Comparison of ENCODE assay signal across 23 cellular contexts in genomic region chr9:127633216-127633615, GRCh38. TPM values are rescaled to one million over a fixed set of nuclear protein-coding genes. Genes with fewer than 3 reads are reported as not detected.
DNase-seq lines count a peak whose midpoint lies in the region; ATAC-seq, FAIRE-seq and TF ChIP-seq lines count a peak whose summit lies in the region.
"Had no signal": no experiment of that assay in that cellular context is flagged by ENCODE, and none has a peak within 500 bp of the region (broad histone marks: within the 10 kb centered on the region; RNA-seq: fewer than 3 reads in every experiment).

No MANE protein-coding gene starts in this region.

- H3K27ac ChIP-seq in VCaP: peak overlapping the region; percentile 73
- H3K27ac ChIP-seq in H1 (ENCODE audit: low read depth, low read length): no peak overlapping the region
- no peak overlapping the region for H3K27ac ChIP-seq in mesendoderm (ENCODE audit: low read depth, low read length)
- peak overlapping the region; percentile 45 for H3K27ac ChIP-seq in suprapubic skin
- no peak overlapping the region for H3K27ac ChIP-seq in brain microvascular endothelial cell
- H3K27ac ChIP-seq in body of pancreas: no peak overlapping the region

- H2BK20ac ChIP-seq in H1 (ENCODE audit: low read length): no peak overlapping the region

- H3K4me3 ChIP-seq in H1 (ENCODE audit: extremely low read depth in 1 of 4, insufficient read depth in 2 of 4, low read depth in 3 of 4, low read length in 4 of 4): no peak overlapping the region
- no peak overlapping the region for H3K4me3 ChIP-seq in mesendoderm (ENCODE audit: low read length)
- no peak overlapping the region for H3K4me3 ChIP-seq in suprapubic skin
- H3K4me3 ChIP-seq in brain microvascular endothelial cell (ENCODE audit: low read depth, low read length): no peak overlapping the region
- H3K4me3 ChIP-seq in body of pancreas: no peak overlapping the region
- H3K4me3 ChIP-seq: GM12878, HAP-1, right lobe of liver, transverse colon had no signal

- H3K4ac ChIP-seq in H1 (replicated peaks; ENCODE audit: insufficient read length, low read depth, low read length): no peak overlapping the region
- H3K4ac ChIP-seq in mesendoderm (ENCODE audit: low read depth, low read length): no peak overlapping the region

- H3K4me2 ChIP-seq in H1 (ENCODE audit: insufficient read depth in 1 of 2, low read depth in 2 of 2, low read length in 2 of 2): no peak overlapping the region
- no peak overlapping the region for H3K4me2 ChIP-seq in mesendoderm (ENCODE audit: low read length)

- H3K56ac ChIP-seq in H1 (replicated peaks; ENCODE audit: insufficient read length, low read depth, low read length): no peak overlapping the region
- peak overlapping the region; percentile 47 for H3K56ac ChIP-seq in mesendoderm (ENCODE audit: low read length)

- H3K79me1 ChIP-seq in H1 (ENCODE audit: low read depth, low read length) (0 out of 2 replicates have a peak, but pooled peaks cover 2% of the 10 kb centered on the region), mesendoderm (ENCODE audit: low read length) (no peaks in the 10 kb centered on the region)

- CTCF ChIA-PET in H1 (lab: Charles Lee; ENCODE audit: partially characterized antibody): interaction anchor here (0.5 to 2.6 kb wide), 6 partner anchors 11 to 708 kb away, joined by 3 to 8 read pairs (median 5); no protein-coding TSS in a partner anchor

- H4K5ac ChIP-seq in H1 (ENCODE audit: insufficient read length, low read depth, low read length) (no peak overlapping the region), mesendoderm (ENCODE audit: low read length) (no peak overlapping the region)

- H3K14ac ChIP-seq in H1 (ENCODE audit: insufficient read length): no peak overlapping the region

- POLR2A ChIA-PET in H1 (lab: Charles Lee; ENCODE audit: partially characterized antibody): interaction anchor here (1.1 to 1.8 kb wide), 5 partner anchors 13 to 185 kb away, joined by 3 to 9 read pairs (median 4); no protein-coding TSS in a partner anchor

- intact Hi-C loops in body of pancreas (cut with DNase I): no loop called here

- no peak overlapping the region for H3K23ac ChIP-seq in H1 (ENCODE audit: insufficient read length)
- no peak overlapping the region for H3K23ac ChIP-seq in mesendoderm (ENCODE audit: low read length)

- peaks cover 13 to 19% (median 15%) of the 10 kb centered on the region in 4 experiments for H3K4me1 ChIP-seq in H1 (replicated peaks in 1 of 4; ENCODE audit: control insufficient read depth in 3 of 4, insufficient read depth in 4 of 4, low read length in 3 of 4)
- peaks cover 2% of the 10 kb centered on the region for H3K4me1 ChIP-seq in mesendoderm (ENCODE audit: control insufficient read depth, low read depth, low read length)
- H3K4me1 ChIP-seq in suprapubic skin: peaks cover 32% of the 10 kb centered on the region
- peaks cover 18% of the 10 kb centered on the region for H3K4me1 ChIP-seq in body of pancreas

- in situ Hi-C loops in brain microvascular endothelial cell (cut with HindIII; ENCODE audit: low pct_ligation_motif_present, low sequenced_read_pairs): no loop called here

- TF ChIP-seq POLR2A in H1 (IDR thresholded peaks at IDR 0.05; ENCODE audit: control extremely low read depth in 1 of 2, low read depth in 2 of 2, low read length in 2 of 2) (no peak), suprapubic skin (IDR thresholded peaks at IDR 0.05) (no peak), body of pancreas (IDR thresholded peaks at IDR 0.05) (no peak)

- no peak overlapping the region for H3K9ac ChIP-seq in H1 (replicated peaks in 1 of 4; ENCODE audit: extremely low read depth in 1 of 4, low read depth in 3 of 4, low read length in 3 of 4)
- peak overlapping the region; percentile 7 for H3K9ac ChIP-seq in mesendoderm (ENCODE audit: low read length)

- 91% methylated on average over 8 of the region's 8 CpGs; no CpG with 5 or more reads in 1 of the 2 experiments for WGBS in H1 (ENCODE audit: extremely low coverage in 1 of 2, insufficient coverage in 1 of 2, insufficient read length in 1 of 2, insufficient replicate concordance in 2 of 2, low coverage in 1 of 2, low lambda C conversion rate in 2 of 2, missing lambda C conversion rate in 1 of 2), 2 experiments
- no CpG with 5 or more reads among the region's 8 CpGs for WGBS in mesendoderm (ENCODE audit: extremely low coverage, insufficient coverage, low lambda C conversion rate)
- WGBS in suprapubic skin: 68% methylated on average over 8 of the region's 8 CpGs
- 75 to 83% methylated on average over 6 to 8 of the region's 8 CpGs for WGBS in body of pancreas, 2 donors

- no peak overlapping the region for H4K91ac ChIP-seq in H1 (replicated peaks; ENCODE audit: insufficient read length, low read length)

- TF ChIP-seq EP300 in H1 (IDR thresholded peaks at IDR 0.05; ENCODE audit: borderline replicate concordance in 1 of 2, low read depth in 2 of 2, low read length in 2 of 2) (no peak), suprapubic skin (IDR thresholded peaks at IDR 0.05) (no peak)

- H2BK15ac ChIP-seq in H1 (ENCODE audit: low read length) (no peak overlapping the region), mesendoderm (replicated peaks; ENCODE audit: low read depth) (no peak overlapping the region)

- H3K18ac ChIP-seq in H1 (ENCODE audit: extremely low read depth, low read length): no peak overlapping the region
- H3K18ac ChIP-seq in mesendoderm (ENCODE audit: low read length): no peak overlapping the region

- no peaks in the 10 kb centered on the region for H3K36me3 ChIP-seq in H1 (ENCODE audit: control insufficient read depth in 2 of 4, insufficient read depth in 4 of 4, low read length in 3 of 4)
- H3K36me3 ChIP-seq in mesendoderm (ENCODE audit: control insufficient read depth, insufficient read depth, low read length): no peaks in the 10 kb centered on the region
- no peaks in the 10 kb centered on the region for H3K36me3 ChIP-seq in suprapubic skin
- H3K36me3 ChIP-seq in brain microvascular endothelial cell (replicated peaks): no peaks in the 10 kb centered on the region
- no peaks in the 10 kb centered on the region for H3K36me3 ChIP-seq in body of pancreas (replicated peaks in 1 of 2; ENCODE audit: insufficient read depth in 1 of 2, low read depth in 2 of 2)
- H3K36me3 ChIP-seq: HAP-1, right lobe of liver, transverse colon had no signal

- peaks cover 0 to 9% of the 10 kb centered on the region in 2 experiments; a peak in 1 of 4 replicates for H3K79me2 ChIP-seq in H1 (ENCODE audit: control insufficient read depth in 1 of 2, insufficient read depth in 2 of 2, low read length in 2 of 2)
- H3K79me2 ChIP-seq in mesendoderm (ENCODE audit: control insufficient read depth, insufficient read depth, low read length): no peaks in the 10 kb centered on the region

- H2AFZ ChIP-seq in H1 (ENCODE audit: low read length): no peak overlapping the region

- TF ChIP-seq CTCF in VCaP (conservative IDR thresholded peaks at IDR 0.05) (no peak), H1 (IDR thresholded peaks at IDR 0.05; ENCODE audit: control extremely low read depth in 1 of 3, insufficient read depth in 1 of 3, low read depth in 1 of 3, low read length in 3 of 3) (no peak), suprapubic skin (IDR thresholded peaks at IDR 0.05) (no peak), brain microvascular endothelial cell (IDR thresholded peaks at IDR 0.05; ENCODE audit: low read depth, low read length, missing control alignments) (no peak), body of pancreas (IDR thresholded peaks at IDR 0.05) (no peak)

- peak overlapping the region; percentile 65; the same call in 1 of the 2 replicates for H2BK12ac ChIP-seq in H1 (ENCODE audit: low read depth, low read length)

- no peak for ATAC-seq in body of pancreas
- ATAC-seq: activated naive CD8-positive, alpha-beta T cell treated with anti-CD3 and anti-CD28 coated beads, Interleukin-2, amount 50 U/mL, for 24 hours; GM12878; HepG2; PC-3; SK-N-SH treated with all-trans-retinoic acid at 6 μM for 48 hours had no signal

- no peak for FAIRE-seq in H1 (lab: Jason Lieb, UNC)
- FAIRE-seq: GM12878, HepG2 had no signal

- no peak overlapping the region for H2BK120ac ChIP-seq in H1 (replicated peaks; ENCODE audit: low read depth, low read length)
- H2BK120ac ChIP-seq in mesendoderm (ENCODE audit: low read depth, low read length): no peak overlapping the region

- H3K27me3 ChIP-seq in H1 (replicated peaks in 1 of 4; ENCODE audit: control insufficient read depth in 3 of 4, extremely low read depth in 1 of 4, insufficient read depth in 3 of 4, low read length in 3 of 4) (no peaks in the 10 kb centered on the region), mesendoderm (ENCODE audit: insufficient read depth, low read length, poor library complexity) (no peaks in the 10 kb centered on the region), suprapubic skin (no peaks in the 10 kb centered on the region), brain microvascular endothelial cell (replicated peaks) (no peaks in the 10 kb centered on the region), body of pancreas (no peaks in the 10 kb centered on the region)
- H3K27me3 ChIP-seq: right lobe of liver, transverse colon had no signal

- H2AK5ac ChIP-seq in H1 (ENCODE audit: low read depth, low read length): no peak overlapping the region
- no peak overlapping the region for H2AK5ac ChIP-seq in mesendoderm (ENCODE audit: low read length)

- no peak for TF ChIP-seq RAD21 in H1 (IDR thresholded peaks at IDR 0.05 in 1 of 2, conservative IDR thresholded peaks at IDR 0.05 in 1 of 2; ENCODE audit: low read depth in 2 of 2, low read length in 2 of 2)

- peak overlapping the region; percentile 85; the same call in 1 of the 2 replicates for H2BK5ac ChIP-seq in H1 (ENCODE audit: low read depth, low read length)
- no peak overlapping the region for H2BK5ac ChIP-seq in mesendoderm (ENCODE audit: low read length)

- H3K9me3 ChIP-seq in H1 (ENCODE audit: insufficient read depth in 2 of 2, low read depth in 1 of 2, low read length in 1 of 2): no peaks in the 10 kb centered on the region
- H3K9me3 ChIP-seq in suprapubic skin: no peaks in the 10 kb centered on the region
- no peaks in the 10 kb centered on the region for H3K9me3 ChIP-seq in body of pancreas
- H3K9me3 ChIP-seq: HAP-1, right lobe of liver, transverse colon had no signal

- no peak for DNase-seq in H1 (ENCODE audit: low read depth in 1 of 2, low spot score in 2 of 2)
- DNase-seq in mesendoderm: no peak
- DNase-seq in suprapubic skin (ENCODE audit: low spot score in 2 of 2): no peak
- DNase-seq in central memory CD4-positive, alpha-beta T cell: no peak
- no peak for DNase-seq in brain microvascular endothelial cell
- DNase-seq in body of pancreas: no peak
- DNase-seq: activated CD4-positive, alpha-beta T cell treated with anti-CD3 and anti-CD28 coated beads, Interleukin-2, amount 50 U/mL, for 4 hours; activated naive CD8-positive, alpha-beta T cell treated with anti-CD3 and anti-CD28 coated beads, Interleukin-2, amount 50 U/mL, for 24 hours; activated T-cell treated with anti-CD3 and anti-CD28 coated beads, Interleukin-2, amount 50 U/mL, for 48 hours; C1 segment of cervical spinal cord; islet precursor cell; NCI-H2029; NCI-H524 treated with DMSO at 0.1 percent for 48 hours; PC-3; right lobe of liver; stimulated activated CD4-positive, alpha-beta T cell treated with anti-CD3 and anti-CD28 coated beads, Interleukin-12 subunit alpha, Interleukin-12 subunit beta, amount 100 ng/mL, for 4 hours; stimulated activated CD4-positive, alpha-beta T cell treated with anti-CD3 and anti-CD28 coated beads, Interleukin-2, amount 100 ng/mL, for 48 hours; transverse colon had no signal

- no peak overlapping the region for H4K8ac ChIP-seq in H1 (ENCODE audit: extremely low read depth, insufficient read depth, low read length)
- H4K8ac ChIP-seq in mesendoderm (ENCODE audit: low read depth, low read length): no peak overlapping the region

- no peaks in the 10 kb centered on the region for H3K23me2 ChIP-seq in H1 (ENCODE audit: low read depth, low read length)

- no peaks in the 10 kb centered on the region for H4K20me1 ChIP-seq in H1 (replicated peaks in 1 of 2; ENCODE audit: control insufficient read depth in 1 of 2, insufficient read depth in 2 of 2, low read length in 2 of 2)

RNA-seq across cellular contexts. Expression of gene STXBP1, which starts 21.1 kb away (rescaled TPM):
- 60.9 and 61.9 TPM in 2 replicates for total RNA-seq in H1 (2021; fragmentation: NEBNext Ultra II Directional; extraction: Animal tissue kit (Norgen Biotek cat#: 25700))
- polyA plus RNA-seq in H1 (2011; rRNA removed): 11.5 and 19.4 TPM in 2 replicates
- polyA plus RNA-seq in H1 (2011; cell fraction: cytosol; rRNA removed): 13.9 TPM
- 31.3 TPM for polyA plus RNA-seq in H1 (2011; cell fraction: nucleus; rRNA removed)
- polyA plus RNA-seq in H1 (2012, experiment 1 of 2): 23.3 to 29.4 TPM (median 26.6 TPM) in 4 replicates
- 17.5 TPM for polyA plus RNA-seq in H1 (2012, experiment 2 of 2)
- polyA plus RNA-seq in H1 (2013, experiment 1 of 2): 37.3 TPM
- 37.1 TPM for polyA plus RNA-seq in H1 (2013, experiment 2 of 2)
- 21.8 and 25.2 TPM in 2 replicates for polyA minus RNA-seq in H1 (2011; rRNA and poly(A)+ RNA removed)
- 14.8 TPM for polyA minus RNA-seq in H1 (2011; cell fraction: cytosol; rRNA and poly(A)+ RNA removed)
- polyA minus RNA-seq in H1 (2011; cell fraction: nucleus; rRNA and poly(A)+ RNA removed): 18.2 TPM
- polyA plus RNA-seq in mesendoderm (2013, experiment 1 of 2): 17.7 TPM
- 18.7 TPM for polyA plus RNA-seq in mesendoderm (2013, experiment 2 of 2)
- 10 to 100 TPM; 18.4 to 28.2 (median 24.5) TPM for total RNA-seq in suprapubic skin
- total RNA-seq in body of pancreas: 10 to 100 TPM; 34.5 to 39.9 TPM

Comparison
In these comparisons a context has a peak if more than half of its experiments do, and no peak if none do; other contexts are left out.
1. H3K27ac ChIP-seq: peak in VCaP (single experiment) and suprapubic skin (single experiment); none in H1 (single experiment), mesendoderm (single experiment), brain microvascular endothelial cell (single experiment) and body of pancreas (0 of 4).